1 cellular context compared by ENCODE assay signal in the genomic region with DNA sequence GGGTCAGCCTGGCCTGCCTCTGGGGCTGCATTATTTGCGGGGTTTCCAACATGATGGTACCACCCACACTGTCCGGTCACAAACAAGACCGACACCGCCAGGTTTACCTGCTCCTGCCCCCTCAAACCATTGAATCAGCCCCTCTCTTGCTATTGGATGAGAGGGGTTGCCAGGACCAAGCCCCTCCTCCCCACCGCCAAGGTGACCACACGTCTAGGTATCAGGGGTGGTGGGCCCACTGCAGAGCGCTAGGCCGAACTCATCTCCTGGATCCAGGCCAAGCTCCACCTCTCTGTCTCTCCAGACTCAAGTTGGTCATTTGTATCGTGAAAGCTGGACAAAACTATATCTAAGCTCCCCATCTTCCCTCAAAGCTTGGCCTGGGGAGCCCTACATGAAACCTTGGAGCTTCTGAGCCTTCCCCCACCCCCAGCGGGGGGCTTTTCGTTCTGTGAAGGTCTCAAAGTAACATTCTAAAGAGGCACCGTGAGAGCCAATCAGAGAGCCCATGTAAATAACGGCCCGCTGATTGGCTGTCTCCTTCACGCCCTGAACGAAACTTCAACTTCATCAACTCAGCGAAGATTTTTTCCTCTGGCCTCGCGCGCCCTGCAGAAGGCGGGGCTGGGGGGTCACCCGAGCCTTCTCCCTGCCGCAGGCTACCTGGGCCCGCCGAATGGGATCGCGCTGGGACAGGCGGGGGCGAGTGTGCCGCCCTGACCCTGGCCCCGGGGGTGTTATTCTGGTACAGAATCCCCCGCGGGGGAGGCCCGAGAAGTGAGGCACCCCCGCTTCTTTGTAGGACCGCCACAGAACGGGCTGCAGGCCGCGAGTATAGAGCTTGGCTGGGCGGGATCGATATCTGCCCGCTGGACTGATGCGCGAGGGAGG.
TF ChIP-seq lines count a peak whose summit lies in the region.

No MANE protein-coding gene starts in this region.

TF ChIP-seq in GM12878, 131 proteins besides CTCF, POLR2A, EP300 and RAD21 (continued from another document and continues in another):
- TF ChIP-seq RCOR1 (conservative IDR thresholded peaks at IDR 0.05; ENCODE audit: low read depth, low read length) (no peak), ETV6 (conservative IDR thresholded peaks at IDR 0.05 in 1 of 2, IDR thresholded peaks at IDR 0.05 in 1 of 2; ENCODE audit: borderline replicate concordance in 1 of 2, low read depth in 1 of 2) (no peak), IRF3 (IDR thresholded peaks at IDR 0.05) (no peak), ATF7 (IDR thresholded peaks at IDR 0.05; ENCODE audit: low read depth) (no peak), USF1 (IDR thresholded peaks at IDR 0.05; ENCODE audit: borderline replicate concordance, extremely low read length, insufficient read depth, low read depth, low read length) (no peak), ZBTB40 (IDR thresholded peaks at IDR 0.05; ENCODE audit: borderline replicate concordance) (no peak; the same call in 1 of the 2 replicates), NR2C2 (IDR thresholded peaks at IDR 0.05; ENCODE audit: borderline replicate concordance, control insufficient read depth, insufficient read length, low read depth) (no peak), BRCA1 (IDR thresholded peaks at IDR 0.05; ENCODE audit: low read depth, low read length) (no peak), MEF2A (IDR thresholded peaks at IDR 0.05; ENCODE audit: insufficient read depth, low read depth, low read length) (no peak), ASH2L (IDR thresholded peaks at IDR 0.05; ENCODE audit: borderline replicate concordance, low read depth) (no peak), TCF7 (IDR thresholded peaks at IDR 0.05; ENCODE audit: borderline replicate concordance) (no peak), WRNIP1 (IDR thresholded peaks at IDR 0.05; ENCODE audit: borderline replicate concordance, low read depth, low read length) (no peak), FOS (IDR thresholded peaks at IDR 0.05; ENCODE audit: borderline replicate concordance, extremely low read depth, insufficient read length) (no peak), ZSCAN29 (IDR thresholded peaks at IDR 0.05) (no peak), ZNF274 (IDR thresholded peaks at IDR 0.05; ENCODE audit: insufficient read depth, insufficient read length) (no peak), ZNF24 (IDR thresholded peaks at IDR 0.05) (no peak), EED (IDR thresholded peaks at IDR 0.05; ENCODE audit: low read depth) (no peak), SIX5 (IDR thresholded peaks at IDR 0.05; ENCODE audit: low read depth, low read length, severe bottlenecking) (no peak), E2F8 (IDR thresholded peaks at IDR 0.05; ENCODE audit: low read depth, partially characterized antibody) (no peak), YY1 (IDR thresholded peaks at IDR 0.05; ENCODE audit: low read depth, low read length) (no peak), MYB (IDR thresholded peaks at IDR 0.05; ENCODE audit: borderline replicate concordance, low read depth, low read length) (no peak), MYC (IDR thresholded peaks at IDR 0.05; ENCODE audit: insufficient read depth, insufficient read length, insufficient replicate concordance, low read length, severe bottlenecking) (no peak), IRF4 (IDR thresholded peaks at IDR 0.05; ENCODE audit: low read depth, low read length) (no peak), CREM (IDR thresholded peaks at IDR 0.05; ENCODE audit: low read depth) (no peak), CBX3 (IDR thresholded peaks at IDR 0.05; ENCODE audit: borderline replicate concordance, low read depth) (no peak), STAT3 (IDR thresholded peaks at IDR 0.05; ENCODE audit: low read depth, low read length) (no peak), PBX3 (IDR thresholded peaks at IDR 0.05; ENCODE audit: insufficient replicate concordance, low read depth, low read length) (no peak), SIN3A (IDR thresholded peaks at IDR 0.05; ENCODE audit: low read depth, low read length) (no peak), BMI1 (IDR thresholded peaks at IDR 0.05; ENCODE audit: borderline replicate concordance) (no peak), PML (IDR thresholded peaks at IDR 0.05; ENCODE audit: low read length) (no peak), SRF (IDR thresholded peaks at IDR 0.05; ENCODE audit: low read depth in 2 of 2, low read length in 2 of 2) (no peak), USF2 (IDR thresholded peaks at IDR 0.05; ENCODE audit: borderline replicate concordance, low read depth, low read length) (no peak), TBL1XR1 (IDR thresholded peaks at IDR 0.05; ENCODE audit: low read depth, low read length) (no peak), NFYA (IDR thresholded peaks at IDR 0.05; ENCODE audit: borderline replicate concordance, low read depth, low read length) (no peak), MEF2B (IDR thresholded peaks at IDR 0.05; ENCODE audit: partially characterized antibody, poor library complexity, severe bottlenecking) (peak; percentile 44), SREBF2 (IDR thresholded peaks at IDR 0.05; ENCODE audit: low read length) (no peak)
- TF ChIP-seq, protein P1, sequence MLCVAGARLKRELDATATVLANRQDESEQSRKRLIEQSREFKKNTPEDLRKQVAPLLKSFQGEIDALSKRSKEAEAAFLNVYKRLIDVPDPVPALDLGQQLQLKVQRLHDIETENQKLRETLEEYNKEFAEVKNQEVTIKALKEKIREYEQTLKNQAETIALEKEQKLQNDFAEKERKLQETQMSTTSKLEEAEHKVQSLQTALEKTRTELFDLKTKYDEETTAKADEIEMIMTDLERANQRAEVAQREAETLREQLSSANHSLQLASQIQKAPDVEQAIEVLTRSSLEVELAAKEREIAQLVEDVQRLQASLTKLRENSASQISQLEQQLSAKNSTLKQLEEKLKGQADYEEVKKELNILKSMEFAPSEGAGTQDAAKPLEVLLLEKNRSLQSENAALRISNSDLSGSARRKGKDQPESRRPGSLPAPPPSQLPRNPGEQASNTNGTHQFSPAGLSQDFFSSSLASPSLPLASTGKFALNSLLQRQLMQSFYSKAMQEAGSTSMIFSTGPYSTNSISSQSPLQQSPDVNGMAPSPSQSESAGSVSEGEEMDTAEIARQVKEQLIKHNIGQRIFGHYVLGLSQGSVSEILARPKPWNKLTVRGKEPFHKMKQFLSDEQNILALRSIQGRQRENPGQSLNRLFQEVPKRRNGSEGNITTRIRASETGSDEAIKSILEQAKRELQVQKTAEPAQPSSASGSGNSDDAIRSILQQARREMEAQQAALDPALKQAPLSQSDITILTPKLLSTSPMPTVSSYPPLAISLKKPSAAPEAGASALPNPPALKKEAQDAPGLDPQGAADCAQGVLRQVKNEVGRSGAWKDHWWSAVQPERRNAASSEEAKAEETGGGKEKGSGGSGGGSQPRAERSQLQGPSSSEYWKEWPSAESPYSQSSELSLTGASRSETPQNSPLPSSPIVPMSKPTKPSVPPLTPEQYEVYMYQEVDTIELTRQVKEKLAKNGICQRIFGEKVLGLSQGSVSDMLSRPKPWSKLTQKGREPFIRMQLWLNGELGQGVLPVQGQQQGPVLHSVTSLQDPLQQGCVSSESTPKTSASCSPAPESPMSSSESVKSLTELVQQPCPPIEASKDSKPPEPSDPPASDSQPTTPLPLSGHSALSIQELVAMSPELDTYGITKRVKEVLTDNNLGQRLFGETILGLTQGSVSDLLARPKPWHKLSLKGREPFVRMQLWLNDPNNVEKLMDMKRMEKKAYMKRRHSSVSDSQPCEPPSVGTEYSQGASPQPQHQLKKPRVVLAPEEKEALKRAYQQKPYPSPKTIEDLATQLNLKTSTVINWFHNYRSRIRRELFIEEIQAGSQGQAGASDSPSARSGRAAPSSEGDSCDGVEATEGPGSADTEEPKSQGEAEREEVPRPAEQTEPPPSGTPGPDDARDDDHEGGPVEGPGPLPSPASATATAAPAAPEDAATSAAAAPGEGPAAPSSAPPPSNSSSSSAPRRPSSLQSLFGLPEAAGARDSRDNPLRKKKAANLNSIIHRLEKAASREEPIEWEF (IDR thresholded peaks at IDR 0.05; ENCODE audit: insufficient replicate concordance, low read depth, low read length) = no peak
- TF ChIP-seq, protein P2, sequence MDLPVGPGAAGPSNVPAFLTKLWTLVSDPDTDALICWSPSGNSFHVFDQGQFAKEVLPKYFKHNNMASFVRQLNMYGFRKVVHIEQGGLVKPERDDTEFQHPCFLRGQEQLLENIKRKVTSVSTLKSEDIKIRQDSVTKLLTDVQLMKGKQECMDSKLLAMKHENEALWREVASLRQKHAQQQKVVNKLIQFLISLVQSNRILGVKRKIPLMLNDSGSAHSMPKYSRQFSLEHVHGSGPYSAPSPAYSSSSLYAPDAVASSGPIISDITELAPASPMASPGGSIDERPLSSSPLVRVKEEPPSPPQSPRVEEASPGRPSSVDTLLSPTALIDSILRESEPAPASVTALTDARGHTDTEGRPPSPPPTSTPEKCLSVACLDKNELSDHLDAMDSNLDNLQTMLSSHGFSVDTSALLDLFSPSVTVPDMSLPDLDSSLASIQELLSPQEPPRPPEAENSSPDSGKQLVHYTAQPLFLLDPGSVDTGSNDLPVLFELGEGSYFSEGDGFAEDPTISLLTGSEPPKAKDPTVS (IDR thresholded peaks at IDR 0.05; ENCODE audit: low read depth, low read length) = no peak
